ENCODE assay signal across 8 cellular contexts in the genomic region with DNA sequence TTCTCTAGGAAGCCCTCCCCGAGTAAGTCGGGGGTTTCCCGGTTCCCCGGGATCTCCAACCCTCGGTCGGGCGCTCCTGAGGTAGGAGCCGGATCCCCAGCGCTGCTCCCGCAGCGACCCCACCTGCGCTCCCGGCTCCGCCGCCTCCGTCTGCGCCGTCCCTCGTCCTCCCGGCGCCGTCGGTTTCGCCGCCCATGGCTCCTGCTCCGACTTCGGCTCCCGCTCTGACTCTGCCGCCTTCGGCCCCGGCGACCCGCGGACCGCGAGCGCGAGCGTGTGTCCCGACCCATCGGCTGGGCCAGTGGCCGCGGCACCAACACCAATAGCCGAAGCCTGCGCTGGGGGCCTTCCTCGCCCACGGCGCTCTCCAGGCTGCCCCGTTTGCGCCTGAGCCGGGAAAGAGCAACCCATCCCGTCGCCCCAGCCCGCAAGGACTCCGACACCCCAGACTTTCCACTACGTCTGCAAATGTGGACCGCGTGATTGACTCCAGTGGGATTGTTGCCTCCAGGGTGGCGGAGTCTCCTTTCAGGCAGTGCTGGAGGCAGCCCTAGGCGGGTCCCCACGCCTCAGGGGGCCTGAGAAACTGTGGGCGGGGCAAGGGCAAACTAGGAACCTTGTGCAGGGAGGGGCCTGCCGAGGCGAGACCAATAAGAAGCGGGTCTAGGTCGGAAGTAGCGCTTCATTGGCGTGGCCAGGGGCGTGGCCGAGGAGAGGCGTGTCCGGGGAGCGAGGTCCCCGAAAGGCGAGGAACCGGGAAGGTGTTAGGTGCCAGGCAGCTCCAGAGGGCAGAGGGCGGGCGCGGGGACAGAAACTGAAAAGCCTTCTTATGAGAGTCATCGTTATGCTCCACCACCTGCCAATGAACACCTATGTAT. TPM values are rescaled to one million over a fixed set of nuclear protein-coding genes. Genes with fewer than 3 reads are reported as not detected.
DNase-seq lines count a peak whose midpoint lies in the region; ATAC-seq, FAIRE-seq and TF ChIP-seq lines count a peak whose summit lies in the region.

A gene (minus strand): TSS at position 318 of the 878 bp plus-strand sequence. CDS start 28 bp downstream, at position 290.

- H3K9me3 Mint-ChIP-seq in chondrocyte (ENCODE audit: low read depth), result no peaks in the 10 kb centered on the region

- peak; percentile 89 for DNase-seq in AG09309 (ENCODE audit: low read depth)
- DNase-seq in NCI-H510A treated with DMSO at 0.1 percent for 48 hours (lab: John Stamatoyannopoulos, UW), result peak; percentile 87
- peak; percentile 99 for DNase-seq in activated CD4-positive, alpha-beta T cell treated with anti-CD3 and anti-CD28 coated beads for 24 hours (ENCODE audit: low read depth in 2 of 2)
- peak; percentile 99 for DNase-seq in chondrocyte (ENCODE audit: low spot score)
- DNase-seq in keratinocyte (ENCODE audit: low read depth, low spot score), result peak; percentile 88
- DNase-seq in stimulated activated CD4-positive, alpha-beta T cell treated with anti-CD3 and anti-CD28 coated beads, Interleukin-15, amount 100 ng/mL, for 1 hour (ENCODE audit: low read depth in 1 of 2, low spot score in 1 of 2), result peak; percentile 97 to 98

- H4K20me1 ChIP-seq in keratinocyte (ENCODE audit: control insufficient read depth, extremely low read depth, insufficient read depth, low read length), result no peaks in the 10 kb centered on the region

- no peaks in the 10 kb centered on the region for H3K9me1 ChIP-seq in keratinocyte (ENCODE audit: control insufficient read depth, extremely low read depth, insufficient read depth, low read length)

- H3K4me3 ChIP-seq in AG09309 (ENCODE audit: control insufficient read depth, low read depth, low read length) (peak within 1 kb of the TSS; percentile 97), keratinocyte (ENCODE audit: control insufficient read depth in 2 of 3, extremely low read depth in 1 of 3, insufficient read depth in 2 of 3, low read depth in 1 of 3, low read length in 3 of 3) (peak within 1 kb of the TSS; percentile 90 to 95 (median 93))

- peak within 1 kb of the TSS; percentile 97 for H3K9ac ChIP-seq in keratinocyte (ENCODE audit: control insufficient read depth, extremely low read depth, insufficient read depth, low read length)

- H3K4me2 ChIP-seq in keratinocyte (ENCODE audit: control insufficient read depth, extremely low read depth, insufficient read depth, low read depth, low read length), result peak within 1 kb of the TSS; percentile 81

- FAIRE-seq in keratinocyte (lab: Jason Lieb, UNC), result peak; percentile 90

- H3K79me2 ChIP-seq in keratinocyte (ENCODE audit: control insufficient read depth, insufficient read depth, low read length), result peaks cover 31% of the 10 kb centered on the region

- TF ChIP-seq CTCF in AG09309 (IDR thresholded peaks at IDR 0.05; ENCODE audit: control insufficient read depth, insufficient read depth, low read depth, low read length, missing control alignments), result no peak
- TF ChIP-seq CTCF in chondrocyte (IDR thresholded peaks at IDR 0.05), result peak; percentile 53
- no peak for TF ChIP-seq CTCF in keratinocyte (optimal IDR thresholded peaks at IDR 0.05 in 1 of 3, IDR thresholded peaks at IDR 0.05 in 1 of 3, conservative IDR thresholded peaks at IDR 0.05 in 1 of 3; ENCODE audit: extremely low read depth in 1 of 3, insufficient read depth in 2 of 3, low read length in 3 of 3)

- no peaks in the 10 kb centered on the region for H3K27me3 Mint-ChIP-seq in chondrocyte (ENCODE audit: low read depth)

- dilution Hi-C loops in keratinocyte (cut with MboI; ENCODE audit: extremely low pct_ligation_motif_present, low sequenced_read_pairs), result no loop called here

- peak within 1 kb of the TSS; percentile 91 for H3K4me3 Mint-ChIP-seq in chondrocyte (ENCODE audit: unreplicated experiment)

- peaks cover 11% of the 10 kb centered on the region for H3K36me3 Mint-ChIP-seq in chondrocyte (ENCODE audit: low read depth)

- H3K36me3 ChIP-seq in keratinocyte (ENCODE audit: control insufficient read depth in 2 of 2, extremely low read depth in 1 of 2, insufficient read depth in 2 of 2, low read length in 2 of 2), result peaks cover 0 to 4% of the 10 kb centered on the region in 2 experiments

- peaks cover 27% of the 10 kb centered on the region for H3K4me1 Mint-ChIP-seq in chondrocyte (ENCODE audit: low read depth)

- H3K27ac ChIP-seq in keratinocyte (ENCODE audit: control insufficient read depth, insufficient read depth, low read length), result peak within 1 kb of the TSS; percentile 98

- no peaks in the 10 kb centered on the region for H3K27me3 ChIP-seq in keratinocyte (ENCODE audit: control insufficient read depth, extremely low read depth, insufficient read depth, low read length)

- peak within 1 kb of the TSS; percentile 95 for H2AFZ ChIP-seq in keratinocyte (ENCODE audit: control insufficient read depth, low read length)

- ATAC-seq in GM19043 (IDR thresholded peaks at IDR 0.05; ENCODE audit: low read depth, unreplicated experiment) (peak; percentile 87), HG03378 (IDR thresholded peaks at IDR 0.05; ENCODE audit: unreplicated experiment) (peak; percentile 77)

- H3K27ac Mint-ChIP-seq in chondrocyte (ENCODE audit: unreplicated experiment), result peak within 1 kb of the TSS; percentile 97

- H3K9me3 ChIP-seq in keratinocyte (ENCODE audit: control insufficient read depth, low read depth, low read length), result no peaks in the 10 kb centered on the region

- H3K4me1 ChIP-seq in keratinocyte (ENCODE audit: control insufficient read depth, extremely low read depth, insufficient read depth, low read length), result peaks cover 13% of the 10 kb centered on the region

RNA-seq across cellular contexts. Expression of the gene that starts here (rescaled TPM):
- 18.6 to 22.0 TPM (median 19.5 TPM) in 3 replicates for total RNA-seq in chondrocyte
- 10.8 to 15.0 TPM (median 11.1 TPM) in 3 replicates for polyA plus RNA-seq in keratinocyte
- polyA plus RNA-seq in keratinocyte (2011; ENCODE audit: low read depth), result 7.5 TPM
- polyA plus RNA-seq in keratinocyte (2011; cell fraction: cytosol; rRNA removed), result 5.9 and 14.2 TPM in 2 replicates
- 23.7 and 28.9 TPM in 2 replicates for polyA plus RNA-seq in keratinocyte (2011; cell fraction: nucleus; rRNA removed)
- 12.8 and 18.6 TPM in 2 replicates for polyA plus RNA-seq in keratinocyte (2012; ENCODE audit: low replicate concordance)
- 7.6 to 15.4 TPM (median 7.7 TPM) in 3 replicates for polyA minus RNA-seq in keratinocyte
- 20.7 TPM for polyA minus RNA-seq in keratinocyte (2011; cell fraction: cytosol; rRNA and poly(A)+ RNA removed)
- 13.5 and 14.3 TPM in 2 replicates for polyA minus RNA-seq in keratinocyte (2011; cell fraction: nucleus; rRNA and poly(A)+ RNA removed)

Comparison
In these comparisons a context has a peak if more than half of its experiments do, and no peak if none do; other contexts are left out.
1. Peak in every context shown above with its lines: DNase-seq, ATAC-seq, H3K4me3 ChIP-seq and H3K27ac ChIP-seq.